ENCODE assay signal across 8 cellular contexts in genomic region chr19:6530385-6531162, GRCh38. TPM values are rescaled to one million over a fixed set of nuclear protein-coding genes. Genes with fewer than 3 reads are reported as not detected.
A peak's percentile ranks its signal among the peaks of the same experiment; 100 is the strongest.
DNase-seq lines count a peak whose midpoint lies in the region; ATAC-seq, FAIRE-seq and TF ChIP-seq lines count a peak whose summit lies in the region.

A gene with protein sequence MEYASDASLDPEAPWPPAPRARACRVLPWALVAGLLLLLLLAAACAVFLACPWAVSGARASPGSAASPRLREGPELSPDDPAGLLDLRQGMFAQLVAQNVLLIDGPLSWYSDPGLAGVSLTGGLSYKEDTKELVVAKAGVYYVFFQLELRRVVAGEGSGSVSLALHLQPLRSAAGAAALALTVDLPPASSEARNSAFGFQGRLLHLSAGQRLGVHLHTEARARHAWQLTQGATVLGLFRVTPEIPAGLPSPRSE (plus strand): TSS chr19:6531026. CDS start chr19:6531037, 11 bp downstream.

- DNase-seq in NOMO-1 treated with DMSO at 0.1 percent for 48 hours (lab: John Stamatoyannopoulos, UW; ENCODE audit: unreplicated experiment) (peak; percentile 78), H1 (ENCODE audit: low read depth in 1 of 2, low spot score in 2 of 2) (peak in 1 of 2 experiments; percentile 96), mesenteric fat pad (ENCODE audit: low spot score) (peak; percentile 96)
- DNase-seq in activated CD8-positive, alpha-beta memory T cell treated with anti-CD3 and anti-CD28 coated beads, Interleukin-2, amount 50 U/mL, for 1 hour (ENCODE audit: extremely low read depth) = peak; percentile 70
- peak; percentile 74 for DNase-seq in stimulated activated CD8-positive, alpha-beta memory T cell treated with anti-CD3 and anti-CD28 coated beads, Interleukin-12 subunit alpha, Interleukin-12 subunit beta, amount 100 ng/mL, for 4 hours (ENCODE audit: low read depth)

- H2BK120ac ChIP-seq in H1 (replicated peaks; ENCODE audit: low read depth, low read length) = peak within 1 kb of the TSS; percentile 16

- H3K36me3 ChIP-seq in H1 (ENCODE audit: control insufficient read depth in 2 of 4, insufficient read depth in 4 of 4, low read length in 3 of 4) = no peaks in the 10 kb centered on the region; a peak in 1 of 8 replicates

- peak within 1 kb of the TSS; percentile 94 for H3K4me3 ChIP-seq in GM12875 (ENCODE audit: low read depth, low read length)
- H3K4me3 ChIP-seq in H1 (ENCODE audit: extremely low read depth in 1 of 4, insufficient read depth in 2 of 4, low read depth in 3 of 4, low read length in 4 of 4) = peak within 1 kb of the TSS; percentile 68 to 89 (median 72)

- TF ChIP-seq CTCF in GM12875 (IDR thresholded peaks at IDR 0.05; ENCODE audit: borderline replicate concordance, insufficient read depth, low read depth, low read length) (no peak), H1 (IDR thresholded peaks at IDR 0.05; ENCODE audit: control extremely low read depth in 1 of 3, insufficient read depth in 1 of 3, low read depth in 1 of 3, low read length in 3 of 3) (no peak)

- peaks cover 4% of the 10 kb centered on the region for H3K79me1 ChIP-seq in H1 (ENCODE audit: low read depth, low read length)

- peak within 1 kb of the TSS; percentile 90; the same call in 1 of the 2 replicates for H2AK5ac ChIP-seq in H1 (ENCODE audit: low read depth, low read length)

- peak within 1 kb of the TSS; percentile 43 for H3K56ac ChIP-seq in H1 (replicated peaks; ENCODE audit: insufficient read length, low read depth, low read length)

- TF ChIP-seq POLR2A in H1 (IDR thresholded peaks at IDR 0.05; ENCODE audit: control extremely low read depth in 1 of 2, low read depth in 2 of 2, low read length in 2 of 2) = peak; percentile 81 to 95

- peak within 1 kb of the TSS; percentile 66; the same call in 1 of the 2 replicates for H2BK5ac ChIP-seq in H1 (ENCODE audit: low read depth, low read length)

- H3K79me2 ChIP-seq in H1 (ENCODE audit: control insufficient read depth in 1 of 2, insufficient read depth in 2 of 2, low read length in 2 of 2) = no peaks in the 10 kb centered on the region

- H3K23ac ChIP-seq in H1 (ENCODE audit: insufficient read length) = no peak within 1 kb of the TSS

- no peak within 1 kb of the TSS for H4K8ac ChIP-seq in H1 (ENCODE audit: extremely low read depth, insufficient read depth, low read length)

- peak within 1 kb of the TSS; percentile 93 for H3K18ac ChIP-seq in H1 (ENCODE audit: extremely low read depth, low read length)

- H3K4ac ChIP-seq in H1 (replicated peaks; ENCODE audit: insufficient read length, low read depth, low read length) = peak within 1 kb of the TSS; percentile 3

- H2AFZ ChIP-seq in H1 (ENCODE audit: low read length) = peak within 1 kb of the TSS; percentile 96; the same call in 1 of the 2 replicates

- peak within 1 kb of the TSS; percentile 98 to 100 for H3K4me2 ChIP-seq in H1 (ENCODE audit: insufficient read depth in 1 of 2, low read depth in 2 of 2, low read length in 2 of 2)

- 3% methylated on average over 30 of the region's 44 CpGs; no CpG with 5 or more reads in 1 of the 2 experiments for WGBS in H1 (ENCODE audit: extremely low coverage in 1 of 2, insufficient coverage in 1 of 2, insufficient read length in 1 of 2, insufficient replicate concordance in 2 of 2, low coverage in 1 of 2, low lambda C conversion rate in 2 of 2, missing lambda C conversion rate in 1 of 2), 2 experiments

- TF ChIP-seq RAD21 in H1 (IDR thresholded peaks at IDR 0.05 in 1 of 2, conservative IDR thresholded peaks at IDR 0.05 in 1 of 2; ENCODE audit: low read depth in 2 of 2, low read length in 2 of 2) = no peak

- POLR2A ChIA-PET in H1 (lab: Charles Lee; ENCODE audit: partially characterized antibody) = interaction anchor here (0.6 to 6.7 kb wide), 25 partner anchors 9 to 243 kb away, joined by 3 to 72 read pairs (median 3); partner anchors contain the start of genes CD70, GPR108 and SLC25A23

- H3K27ac ChIP-seq in H1 (ENCODE audit: low read depth, low read length) = no peak within 1 kb of the TSS

- H2BK15ac ChIP-seq in H1 (ENCODE audit: low read length) = peak within 1 kb of the TSS; percentile 97; the same call in 1 of the 2 replicates

- no peaks in the 10 kb centered on the region for H3K9me3 ChIP-seq in H1 (ENCODE audit: insufficient read depth in 2 of 2, low read depth in 1 of 2, low read length in 1 of 2)

- H2BK12ac ChIP-seq in H1 (ENCODE audit: low read depth, low read length) = peak within 1 kb of the TSS; percentile 94; the same call in 1 of the 2 replicates

- peaks cover 5 to 29% (median 19%) of the 10 kb centered on the region in 4 experiments for H3K4me1 ChIP-seq in H1 (replicated peaks in 1 of 4; ENCODE audit: control insufficient read depth in 3 of 4, insufficient read depth in 4 of 4, low read length in 3 of 4)

- TF ChIP-seq EP300 in H1 (IDR thresholded peaks at IDR 0.05; ENCODE audit: borderline replicate concordance in 1 of 2, low read depth in 2 of 2, low read length in 2 of 2) = no peak

- peaks cover 17 to 42% (median 39%) of the 10 kb centered on the region in 4 experiments for H3K27me3 ChIP-seq in H1 (replicated peaks in 1 of 4; ENCODE audit: control insufficient read depth in 3 of 4, extremely low read depth in 1 of 4, insufficient read depth in 3 of 4, low read length in 3 of 4)

- H4K20me1 ChIP-seq in H1 (replicated peaks in 1 of 2; ENCODE audit: control insufficient read depth in 1 of 2, insufficient read depth in 2 of 2, low read length in 2 of 2) = peaks cover 0 to 4% of the 10 kb centered on the region in 2 experiments

- CTCF ChIA-PET in H1 (lab: Charles Lee; ENCODE audit: partially characterized antibody) = interaction anchor here (0.6 to 1.4 kb wide), 3 partner anchors 21 to 239 kb away, joined by 3 to 4 read pairs (median 3); no protein-coding TSS in a partner anchor

- peak within 1 kb of the TSS; percentile 90; the same call in 1 of the 2 replicates for H2BK20ac ChIP-seq in H1 (ENCODE audit: low read length)

- H4K91ac ChIP-seq in H1 (replicated peaks; ENCODE audit: insufficient read length, low read length) = peak within 1 kb of the TSS; percentile 22

- peak within 1 kb of the TSS; percentile 34 to 83 (median 58) for H3K9ac ChIP-seq in H1 (replicated peaks in 1 of 4; ENCODE audit: extremely low read depth in 1 of 4, low read depth in 3 of 4, low read length in 3 of 4)

- peak within 1 kb of the TSS; percentile 55 for H4K5ac ChIP-seq in H1 (ENCODE audit: insufficient read length, low read depth, low read length)

- H3K14ac ChIP-seq in H1 (ENCODE audit: insufficient read length) = no peak within 1 kb of the TSS

- ATAC-seq in HG03135 (IDR thresholded peaks at IDR 0.05; ENCODE audit: unreplicated experiment) (peak; percentile 36), GM21367 (IDR thresholded peaks at IDR 0.05; ENCODE audit: unreplicated experiment) (no peak)

- no peak for FAIRE-seq in H1 (lab: Jason Lieb, UNC)

- H3K23me2 ChIP-seq in H1 (ENCODE audit: low read depth, low read length) = peaks cover 20% of the 10 kb centered on the region

TF ChIP-seq in H1, 55 proteins besides CTCF, POLR2A, EP300 and RAD21 (continues in another document):
- TF ChIP-seq SUZ12 (IDR thresholded peaks at IDR 0.05; ENCODE audit: low read length) = no peak
- peak; percentile 95 for TF ChIP-seq TBP (IDR thresholded peaks at IDR 0.05; ENCODE audit: low read depth, low read length)
- TF ChIP-seq NRF1 (IDR thresholded peaks at IDR 0.05; ENCODE audit: low read depth, low read length) = no peak
- TF ChIP-seq CHD2 (IDR thresholded peaks at IDR 0.05; ENCODE audit: low read length) = no peak; the same call in 1 of the 2 replicates
- TF ChIP-seq, protein P1, sequence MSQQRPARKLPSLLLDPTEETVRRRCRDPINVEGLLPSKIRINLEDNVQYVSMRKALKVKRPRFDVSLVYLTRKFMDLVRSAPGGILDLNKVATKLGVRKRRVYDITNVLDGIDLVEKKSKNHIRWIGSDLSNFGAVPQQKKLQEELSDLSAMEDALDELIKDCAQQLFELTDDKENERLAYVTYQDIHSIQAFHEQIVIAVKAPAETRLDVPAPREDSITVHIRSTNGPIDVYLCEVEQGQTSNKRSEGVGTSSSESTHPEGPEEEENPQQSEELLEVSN (IDR thresholded peaks at IDR 0.05) = no peak
- peak; percentile 89 for TF ChIP-seq TAF1 (IDR thresholded peaks at IDR 0.05; ENCODE audit: low read depth, low read length)
- no peak for TF ChIP-seq HDAC2 (IDR thresholded peaks at IDR 0.05; ENCODE audit: borderline replicate concordance in 1 of 2, low read depth in 2 of 2, low read length in 2 of 2)
- no peak for TF ChIP-seq ASH2L (IDR thresholded peaks at IDR 0.05; ENCODE audit: low read length)
- TF ChIP-seq KDM4A (IDR thresholded peaks at IDR 0.05; ENCODE audit: low read depth, low read length, severe bottlenecking) = peak; percentile 90
- no peak for TF ChIP-seq FOSL1 (IDR thresholded peaks at IDR 0.05; ENCODE audit: insufficient read depth, low read depth, low read length)
- TF ChIP-seq MAFK (IDR thresholded peaks at IDR 0.05; ENCODE audit: low read depth, low read length) = peak; percentile 59; the same call in 1 of the 2 replicates
- peak; percentile 70 for TF ChIP-seq PHF8 (conservative IDR thresholded peaks at IDR 0.05; ENCODE audit: low read depth, low read length)
- no peak for TF ChIP-seq SIX5 (IDR thresholded peaks at IDR 0.05; ENCODE audit: low read depth, low read length)
- no peak for TF ChIP-seq JUN (IDR thresholded peaks at IDR 0.05; ENCODE audit: low read depth, low read length)
- no peak for TF ChIP-seq GTF2F1 (IDR thresholded peaks at IDR 0.05; ENCODE audit: borderline replicate concordance, low read depth, low read length)
- no peak for TF ChIP-seq ATF3 (IDR thresholded peaks at IDR 0.05; ENCODE audit: insufficient read depth, low read depth, low read length)
- TF ChIP-seq SAP30 (IDR thresholded peaks at IDR 0.05; ENCODE audit: insufficient read depth, insufficient replicate concordance, low read length) = no peak
- no peak for TF ChIP-seq EGR1 (IDR thresholded peaks at IDR 0.05; ENCODE audit: borderline replicate concordance, low read depth, low read length)
- TF ChIP-seq KDM1A (IDR thresholded peaks at IDR 0.05; ENCODE audit: borderline replicate concordance, low read length) = no peak

RNA-seq across cellular contexts. Expression of the gene that starts here (rescaled TPM):
- 1.7 and 1.8 TPM in 2 replicates for total RNA-seq in H1 (2021; fragmentation: NEBNext Ultra II Directional; extraction: Animal tissue kit (Norgen Biotek cat#: 25700))
- polyA plus RNA-seq in H1 (2011; rRNA removed) = 4.4 TPM in 2 replicates
- polyA plus RNA-seq in H1 (2011; cell fraction: cytosol; rRNA removed) = 2.9 TPM
- 2.6 TPM for polyA plus RNA-seq in H1 (2011; cell fraction: nucleus; rRNA removed)
- 2.6 to 3.2 TPM (median 3.1 TPM) in 4 replicates for polyA plus RNA-seq in H1 (2012, experiment 1 of 2)
- 3.1 TPM for polyA plus RNA-seq in H1 (2012, experiment 2 of 2)
- 8.5 TPM for polyA plus RNA-seq in H1 (2013, experiment 1 of 2)
- 10.1 TPM for polyA plus RNA-seq in H1 (2013, experiment 2 of 2)
- polyA minus RNA-seq in H1 (2011; rRNA and poly(A)+ RNA removed) = 1.1 and 1.3 TPM in 2 replicates
- 3.4 TPM for polyA minus RNA-seq in H1 (2011; cell fraction: cytosol; rRNA and poly(A)+ RNA removed)
- 5.8 TPM for polyA minus RNA-seq in H1 (2011; cell fraction: nucleus; rRNA and poly(A)+ RNA removed)
- total RNA-seq in mesenteric fat pad = 1.8 TPM
